Comparison of ENCODE assay signal across 13 cellular contexts in genomic region chr19:5823579-5824281, GRCh38. TPM values are rescaled to one million over a fixed set of nuclear protein-coding genes. Genes with fewer than 3 reads are reported as not detected.
DNase-seq lines count a peak whose midpoint lies in the region; FAIRE-seq and TF ChIP-seq lines count a peak whose summit lies in the region.
"Had no signal": no experiment of that assay in that cellular context is flagged by ENCODE, and none has a peak within 500 bp of the region (broad histone marks: within the 10 kb centered on the region; RNA-seq: fewer than 3 reads in every experiment).

No MANE protein-coding gene starts in this region.

- H2AFZ ChIP-seq in H9 (ENCODE audit: low read length) (no peak overlapping the region), trophoblast cell (ENCODE audit: insufficient read depth, low read length, poor library complexity) (no peak overlapping the region)

- H3K27ac Mint-ChIP-seq in H9 (peak overlapping the region in 1 of 3 experiments; percentile 34; a peak in 1 of 7 replicates), immature natural killer cell (no peak overlapping the region)

- H3T11ph ChIP-seq in H9 (ENCODE audit: low read length), result no peak overlapping the region

- H4K8ac ChIP-seq in H9 (replicated peaks; ENCODE audit: insufficient read length, low read depth, low read length), result no peak overlapping the region
- H4K8ac ChIP-seq in trophoblast cell (ENCODE audit: low read depth, low read length), result no peak overlapping the region

- no peak overlapping the region for H2BK5ac ChIP-seq in H9 (ENCODE audit: insufficient read length, low read length)
- no peak overlapping the region for H2BK5ac ChIP-seq in trophoblast cell (ENCODE audit: low read depth, low read length, poor library complexity)

- H3K4me2 ChIP-seq in H9 (ENCODE audit: insufficient read depth, insufficient read length, low read length) (no peak overlapping the region), trophoblast cell (ENCODE audit: low read length) (no peak overlapping the region)

- no peaks in the 10 kb centered on the region for H3K36me3 Mint-ChIP-seq in H9 (ENCODE audit: insufficient read depth in 1 of 3, low read depth in 3 of 3)
- no peaks in the 10 kb centered on the region for H3K36me3 Mint-ChIP-seq in immature natural killer cell

- H3K4me1 ChIP-seq in H9 (ENCODE audit: insufficient read depth, low read length), result no peaks in the 10 kb centered on the region
- peaks cover 5% of the 10 kb centered on the region in 2 experiments for H3K4me1 ChIP-seq in trophoblast cell (ENCODE audit: control insufficient read depth in 1 of 2, insufficient read depth in 2 of 2, low read length in 2 of 2)

- H2BK120ac ChIP-seq in H9 (ENCODE audit: low read depth, low read length, poor library complexity, severe bottlenecking) (no peak overlapping the region), trophoblast cell (ENCODE audit: insufficient read depth, low read length, poor library complexity) (no peak overlapping the region)

- no peak for FAIRE-seq in GM19239 (lab: Jason Lieb, UNC)
- FAIRE-seq: G401.6 had no signal

- H3K36me3 ChIP-seq in trophoblast cell (ENCODE audit: control insufficient read depth in 1 of 2, insufficient read depth in 2 of 2, low read length in 2 of 2), result no peaks in the 10 kb centered on the region

- no peaks in the 10 kb centered on the region for H4K20me1 ChIP-seq in H9 (ENCODE audit: control insufficient read depth, insufficient read depth, insufficient read length)

- H3K9ac ChIP-seq in H9 (ENCODE audit: extremely low read depth, insufficient read length, low read length) (no peak overlapping the region), trophoblast cell (ENCODE audit: low read length) (no peak overlapping the region)

- DNase-seq in H9, result peak; percentile 74
- peak; percentile 18 for DNase-seq in NCI-H526 treated with DMSO at 0.1 percent for 48 hours (lab: John Stamatoyannopoulos, UW)
- DNase-seq in choroid plexus epithelial cell (ENCODE audit: low read depth), result no peak
- peak; percentile 52 to 70 for DNase-seq in trophoblast cell
- DNase-seq in cardiac septum (ENCODE audit: low spot score), result no peak
- no peak for DNase-seq in immature natural killer cell
- DNase-seq in NCI-H345 treated with DMSO at 0.1 percent for 48 hours (lab: John Stamatoyannopoulos, UW; ENCODE audit: unreplicated experiment), result no peak
- DNase-seq in GM19239 (ENCODE audit: insufficient read length, low spot score), result no peak
- DNase-seq: activated naive CD4-positive, alpha-beta T cell treated with Interleukin-2 at 50 U/mL for 16 hours; effector CD4-positive, alpha-beta T cell; NCI-H774 had no signal

- H3K79me1 ChIP-seq in H9 (ENCODE audit: insufficient read depth, low read depth, low read length, poor library complexity, severe bottlenecking), result no peaks in the 10 kb centered on the region
- H3K79me1 ChIP-seq in trophoblast cell (ENCODE audit: low read length), result peaks cover 8% of the 10 kb centered on the region

- H3K23me2 ChIP-seq in H9 (ENCODE audit: insufficient read length, low read depth, low read length, poor library complexity, severe bottlenecking), result peaks cover 8% of the 10 kb centered on the region

- H3K79me2 ChIP-seq in H9 (ENCODE audit: insufficient read depth, low read length) (no peaks in the 10 kb centered on the region), trophoblast cell (ENCODE audit: control insufficient read depth, insufficient read depth, low read length, poor library complexity) (peaks cover 4% of the 10 kb centered on the region)

- H3K27me3 ChIP-seq in H9 (ENCODE audit: insufficient read depth, low read length), result no peaks in the 10 kb centered on the region
- H3K27me3 ChIP-seq in trophoblast cell (ENCODE audit: insufficient read depth, low read length), result no peaks in the 10 kb centered on the region

- H3K23ac ChIP-seq in H9 (ENCODE audit: insufficient read length, low read depth, low read length) (no peak overlapping the region), trophoblast cell (ENCODE audit: low read length) (no peak overlapping the region)

- H2AK5ac ChIP-seq in H9 (ENCODE audit: insufficient read length, low read length) (no peak overlapping the region), trophoblast cell (ENCODE audit: low read length) (no peak overlapping the region)

- H2BK15ac ChIP-seq in H9 (ENCODE audit: low read depth, low read length), result no peak overlapping the region

- H3K27me3 Mint-ChIP-seq in H9 (ENCODE audit: low read depth) (peaks cover 12% of the 10 kb centered on the region), immature natural killer cell (ENCODE audit: low read depth in 3 of 3) (peaks cover 5 to 14% (median 10%) of the 10 kb centered on the region in 3 donors)

- WGBS in H9 (ENCODE audit: extremely low coverage, insufficient read length, low lambda C conversion rate), result no CpG with 5 or more reads among the region's 30 CpGs
- no CpG with 5 or more reads among the region's 30 CpGs for WGBS in trophoblast cell (ENCODE audit: extremely low coverage, insufficient coverage, insufficient read length)

- TF ChIP-seq CTCF in H9 (conservative IDR thresholded peaks at IDR 0.05) (peak; percentile 45; the same call in 2 of the 3 replicates), choroid plexus epithelial cell (conservative IDR thresholded peaks at IDR 0.05; ENCODE audit: low read depth, low read length) (peak; percentile 17)

- no peak overlapping the region for H3K18ac ChIP-seq in H9 (ENCODE audit: insufficient read length, low read depth, low read length)
- H3K18ac ChIP-seq in trophoblast cell (ENCODE audit: low read length), result no peak overlapping the region

- H4K91ac ChIP-seq in H9 (ENCODE audit: insufficient read length, low read depth, low read length) (no peak overlapping the region), trophoblast cell (ENCODE audit: low read depth, low read length) (no peak overlapping the region)

- H3K4me3 Mint-ChIP-seq in H9, result no peak overlapping the region
- H3K4me3 Mint-ChIP-seq in immature natural killer cell, result no peak overlapping the region

- H2BK20ac ChIP-seq in H9 (ENCODE audit: low read depth, low read length, poor library complexity, severe bottlenecking), result no peak overlapping the region

- intact Hi-C loops in cardiac septum (cut with DNase I), result loop anchor here (2.0 kb wide), 1 partner anchor 17 kb away; no protein-coding TSS in a partner anchor

- H3K4ac ChIP-seq in H9 (ENCODE audit: low read depth, low read length) (no peak overlapping the region), trophoblast cell (ENCODE audit: low read depth, low read length) (no peak overlapping the region)

- H3K27ac ChIP-seq in H9 (ENCODE audit: insufficient read length, low read depth, low read length) (no peak overlapping the region), trophoblast cell (ENCODE audit: low read depth, low read length) (no peak overlapping the region)

- H3K4me1 Mint-ChIP-seq in H9 (peaks cover 2 to 13% of the 10 kb centered on the region in 2 experiments; a peak in 2 of 4 replicates), immature natural killer cell (peaks cover 5 to 17% of the 10 kb centered on the region in 2 donors)

- H3K9me3 ChIP-seq in H9 (ENCODE audit: control insufficient read depth, low read depth, low read length), result no peaks in the 10 kb centered on the region
- H3K9me3 ChIP-seq in trophoblast cell (ENCODE audit: insufficient read depth, low read depth, low read length), result peaks cover 3% of the 10 kb centered on the region

- H3K9me3 Mint-ChIP-seq in H9 (peaks cover 0 to 1% of the 10 kb centered on the region in 2 experiments; a peak in 2 of 5 replicates), immature natural killer cell (peaks cover 0 to 6% (median 0%) of the 10 kb centered on the region in 6 donors)

- H2BK12ac ChIP-seq in H9 (ENCODE audit: insufficient read length, low read depth, low read length), result no peak overlapping the region
- no peak overlapping the region for H2BK12ac ChIP-seq in trophoblast cell (ENCODE audit: low read length)

- H4K12ac ChIP-seq in trophoblast cell (ENCODE audit: low read depth, low read length), result no peak overlapping the region

- H3K14ac ChIP-seq in H9 (ENCODE audit: insufficient read depth, low read length), result no peak overlapping the region; the same call in 1 of the 2 replicates
- H3K14ac ChIP-seq in trophoblast cell (ENCODE audit: low read length), result no peak overlapping the region

- H4K5ac ChIP-seq in H9 (ENCODE audit: insufficient read length, low read depth, low read length), result no peak overlapping the region

- H3K4me3 ChIP-seq in choroid plexus epithelial cell (ENCODE audit: low read depth, low read length), result no peak overlapping the region
- no peak overlapping the region for H3K4me3 ChIP-seq in trophoblast cell (ENCODE audit: low read depth, low read length)

- no peak overlapping the region for H3K56ac ChIP-seq in H9 (ENCODE audit: insufficient read length, low read depth, low read length)

RNA-seq across cellular contexts. Expression of gene FUT6, which starts 15.8 kb away (rescaled TPM):
- total RNA-seq in H9 (2021), result 0.13 TPM in 1 of 2 replicates, not detected in the other
- 0.03 and 0.04 TPM in 2 replicates for polyA plus RNA-seq in trophoblast cell (2013)
- total RNA-seq in cardiac septum, result not detected
- not detected for polyA plus RNA-seq in immature natural killer cell
- total RNA-seq: temporal lobe had no signal

RNA-seq across cellular contexts. Expression of gene NRTN, which starts 18.9 kb away (rescaled TPM):
- 4.5 and 4.6 TPM in 2 replicates for total RNA-seq in H9 (2021)
- polyA plus RNA-seq in trophoblast cell (2013), result 0.64 and 1.0 TPM in 2 replicates
- 23.6 TPM for total RNA-seq in cardiac septum
- under 1 TPM in 1 of 3 donors, not detected in 2; 0.56 TPM for polyA plus RNA-seq in immature natural killer cell

RNA-seq across cellular contexts. Expression of gene FUT3, which starts 27.5 kb away (rescaled TPM):
- total RNA-seq in H9 (2021) (not detected in 2 replicates), cardiac septum (not detected)
- polyA plus RNA-seq in trophoblast cell (2013), result 0.41 and 0.47 TPM in 2 replicates
- not detected for polyA plus RNA-seq in immature natural killer cell

RNA-seq across cellular contexts. Expression of gene DUS3L, which starts 32.8 kb away (rescaled TPM):
- total RNA-seq in H9 (2021), result 61.8 and 67.0 TPM in 2 replicates
- 16.2 and 19.0 TPM in 2 replicates for polyA plus RNA-seq in trophoblast cell (2013)
- 21.6 TPM for total RNA-seq in cardiac septum
- 10 to 100 TPM; 21.2 to 42.5 (median 33.4) TPM for polyA plus RNA-seq in immature natural killer cell

RNA-seq across cellular contexts. Expression of gene PRR22, which starts 39.2 kb away (rescaled TPM):
- total RNA-seq in H9 (2021), result 7.1 and 8.1 TPM in 2 replicates
- polyA plus RNA-seq in trophoblast cell (2013), result 1.9 and 2.1 TPM in 2 replicates
- 1.3 TPM for total RNA-seq in cardiac septum
- polyA plus RNA-seq in immature natural killer cell, result not detected

Comparison
In these comparisons a context has a peak if more than half of its experiments do, and no peak if none do; other contexts are left out.
1. DNase-seq: peak in H9 (single experiment), NCI-H526 treated with DMSO at 0.1 percent for 48 hours (single experiment) and trophoblast cell (2 of 2); none in choroid plexus epithelial cell (single experiment), cardiac septum (single experiment), immature natural killer cell (0 of 3), NCI-H345 treated with DMSO at 0.1 percent for 48 hours (single experiment) and GM19239 (single experiment).